In the genomic region with DNA sequence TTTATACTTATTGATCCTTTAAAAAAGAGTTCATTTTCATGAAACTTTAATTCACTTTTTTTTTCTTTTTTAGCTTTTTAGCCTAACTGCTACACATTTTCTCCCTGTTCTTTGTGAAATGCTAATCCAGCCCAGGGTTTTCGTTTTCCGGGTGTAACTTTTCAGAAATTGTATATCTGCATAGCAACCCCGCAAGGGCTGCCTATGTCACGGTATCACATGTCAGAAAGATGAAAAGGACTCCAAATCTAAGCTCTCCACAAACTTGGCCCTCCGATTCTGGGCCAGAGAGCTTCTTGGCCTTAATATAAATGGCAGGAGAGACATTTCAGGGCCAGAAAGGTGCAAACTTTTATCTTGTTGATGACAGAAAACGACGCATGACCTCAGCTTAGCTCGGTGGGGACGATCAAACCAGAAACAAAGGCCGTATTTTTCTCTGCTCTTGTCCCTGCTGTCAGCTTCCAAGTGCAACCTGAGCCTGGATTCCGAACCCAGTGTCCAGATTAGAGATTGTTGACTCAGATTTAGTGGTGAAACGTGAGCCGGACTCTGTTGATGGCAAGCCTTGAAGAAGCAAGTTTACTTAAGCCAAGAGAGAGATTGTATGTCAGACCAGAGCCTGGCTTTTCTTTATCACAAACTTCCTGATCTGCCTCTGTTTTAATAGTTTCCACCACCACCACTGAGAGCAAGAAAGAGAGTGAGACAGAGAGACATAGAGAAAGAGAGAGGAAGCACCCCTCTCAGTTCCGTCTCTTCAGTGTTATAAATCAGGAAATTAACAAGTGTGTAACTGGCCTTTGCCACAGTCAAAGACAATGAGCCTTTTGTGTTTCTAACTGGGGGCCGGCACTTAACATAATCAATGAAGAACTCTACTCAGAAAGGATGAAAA, we compare ENCODE assay signal across 12 cellular contexts.
A peak's percentile ranks its signal among the peaks of the same experiment; 100 is the strongest.
DNase-seq lines count a peak whose midpoint lies in the region; ATAC-seq and TF ChIP-seq lines count a peak whose summit lies in the region.
"Had no signal": no experiment of that assay in that cellular context is flagged by ENCODE, and none has a peak within 500 bp of the region (broad histone marks: within the 10 kb centered on the region; RNA-seq: fewer than 3 reads in every experiment).

No MANE protein-coding gene starts in this region.

- H3K9me3 ChIP-seq in WERI-Rb-1 (ENCODE audit: severe bottlenecking) = no peaks in the 10 kb centered on the region
- no peaks in the 10 kb centered on the region for H3K9me3 ChIP-seq in effector memory CD4-positive, alpha-beta T cell (ENCODE audit: control insufficient read depth, low read length)

- peaks cover 14% of the 10 kb centered on the region for H3K4me1 ChIP-seq in ACC112 (ENCODE audit: control insufficient read depth, insufficient read depth, low read length, unreplicated experiment)
- peaks cover 3% of the 10 kb centered on the region for H3K4me1 ChIP-seq in effector memory CD4-positive, alpha-beta T cell (ENCODE audit: control insufficient read depth, insufficient read depth, low read length, poor library complexity, severe bottlenecking)

- no peaks in the 10 kb centered on the region for H3K9me3 Mint-ChIP-seq in activated naive CD4-positive, alpha-beta T cell treated with anti-CD3 and anti-CD28 coated beads, Interleukin-2, amount 50 U/mL, for 72 hours
- H3K9me3 Mint-ChIP-seq: T-helper 1 cell treated with Interleukin-12 subunit alpha and Interleukin-12 subunit beta and Interleukin-4 antibody, amounts not matched to agents 30 μg/mL and 1 μg/mL, for 36 hours had no signal

- no peaks in the 10 kb centered on the region for H3K79me2 ChIP-seq in ACC112 (ENCODE audit: control insufficient read depth, insufficient read depth, low read length, unreplicated experiment)

- H3K27ac ChIP-seq in ACC112 (ENCODE audit: low read depth, low read length) (peak overlapping the region; percentile 10; the same call in 1 of the 2 replicates), WERI-Rb-1 (peak overlapping the region; percentile 54)
- H3K27ac ChIP-seq in effector memory CD4-positive, alpha-beta T cell (ENCODE audit: insufficient read depth, low read length, poor library complexity, severe bottlenecking) = no peak overlapping the region

- ATAC-seq in activated naive CD4-positive, alpha-beta T cell treated with anti-CD3 and anti-CD28 coated beads, Interleukin-2, amount 50 U/mL, for 72 hours = no peak
- no peak for ATAC-seq in esophagus mucosa

- TF ChIP-seq CTCF in LNCaP clone FGC (IDR thresholded peaks at IDR 0.05; ENCODE audit: control insufficient read depth, extremely low read depth, insufficient read depth) = no peak
- TF ChIP-seq CTCF in WERI-Rb-1 (IDR thresholded peaks at IDR 0.05; ENCODE audit: low read depth, low read length) = no peak

- peak overlapping the region in 1 of 2 donors; percentile 38 for H3K27ac Mint-ChIP-seq in activated naive CD4-positive, alpha-beta T cell treated with anti-CD3 and anti-CD28 coated beads, Interleukin-2, amount 50 U/mL, for 72 hours
- H3K27ac Mint-ChIP-seq: CD14-positive monocyte; T-helper 1 cell treated with Interleukin-12 subunit alpha and Interleukin-12 subunit beta and Interleukin-4 antibody, amounts not matched to agents 30 μg/mL and 1 μg/mL, for 36 hours had no signal

- H3K4me3 ChIP-seq in ACC112 (ENCODE audit: low read depth, low read length) (no peak overlapping the region), LNCaP clone FGC (ENCODE audit: low read depth, low read length) (no peak overlapping the region), WERI-Rb-1 (ENCODE audit: low read depth, low read length) (no peak overlapping the region)
- H3K4me3 ChIP-seq in effector memory CD4-positive, alpha-beta T cell (ENCODE audit: insufficient read depth, low read depth, low read length, poor library complexity, severe bottlenecking) = no peak overlapping the region

- peak overlapping the region; percentile 41 for H2AFZ ChIP-seq in ACC112 (ENCODE audit: low read length, unreplicated experiment)

- H3K36me3 ChIP-seq in ACC112 (ENCODE audit: insufficient read depth, low read length) = no peaks in the 10 kb centered on the region
- H3K36me3 ChIP-seq in WERI-Rb-1 = no peaks in the 10 kb centered on the region
- H3K36me3 ChIP-seq in effector memory CD4-positive, alpha-beta T cell (ENCODE audit: control insufficient read depth, insufficient read depth, low read length) = no peaks in the 10 kb centered on the region

- H3K27me3 ChIP-seq in ACC112 (ENCODE audit: insufficient read depth, low read length) = no peaks in the 10 kb centered on the region
- no peaks in the 10 kb centered on the region for H3K27me3 ChIP-seq in WERI-Rb-1 (ENCODE audit: insufficient read depth, low read depth, severe bottlenecking)
- no peaks in the 10 kb centered on the region for H3K27me3 ChIP-seq in effector memory CD4-positive, alpha-beta T cell (replicated peaks; ENCODE audit: control insufficient read depth, insufficient read depth, low read length, poor library complexity, severe bottlenecking)

- H3K36me3 Mint-ChIP-seq in activated naive CD4-positive, alpha-beta T cell treated with anti-CD3 and anti-CD28 coated beads, Interleukin-2, amount 50 U/mL, for 72 hours = no peaks in the 10 kb centered on the region
- H3K36me3 Mint-ChIP-seq: CD14-positive monocyte had no signal

- peak; percentile 49 for DNase-seq in LNCaP clone FGC (ENCODE audit: low read depth)
- peak; percentile 24 for DNase-seq in WERI-Rb-1
- peak; percentile 39 for DNase-seq in medulla oblongata (ENCODE audit: extremely low spot score)
- no peak for DNase-seq in activated naive CD4-positive, alpha-beta T cell treated with anti-CD3 and anti-CD28 coated beads, Interleukin-2, amount 50 U/mL, for 72 hours (ENCODE audit: low spot score in 2 of 2)
- DNase-seq in effector memory CD4-positive, alpha-beta T cell = no peak
- no peak for DNase-seq in SKM-1 (lab: John Stamatoyannopoulos, UW; ENCODE audit: unreplicated experiment)
- DNase-seq: activated effector memory CD4-positive, alpha-beta T cell treated with anti-CD3 and anti-CD28 coated beads, Interleukin-2, amount 50 U/mL, for 16 hours; Kasumi-1 had no signal

Comparison
In these comparisons a context has a peak if more than half of its experiments do, and no peak if none do; other contexts are left out.
1. DNase-seq: peak in LNCaP clone FGC (single experiment), WERI-Rb-1 (single experiment) and medulla oblongata (single experiment); none in activated naive CD4-positive, alpha-beta T cell treated with anti-CD3 and anti-CD28 coated beads, Interleukin-2, amount 50 U/mL, for 72 hours (0 of 2), effector memory CD4-positive, alpha-beta T cell (0 of 3) and SKM-1 (single experiment).